8 cellular contexts compared by ENCODE assay signal in genomic region chrX:48597353-48598264, GRCh38. TPM values are rescaled to one million over a fixed set of nuclear protein-coding genes. Genes with fewer than 3 reads are reported as not detected.
DNase-seq lines count a peak whose midpoint lies in the region; ATAC-seq and TF ChIP-seq lines count a peak whose summit lies in the region.

TSS of gene WDR13 (plus strand) at chrX:48597492. CDS start at chrX:48597997, 505 bp downstream.

- H2BK15ac ChIP-seq in IMR-90 (ENCODE audit: low read depth, low read length), result no peak within 1 kb of the TSS

- no peaks in the 10 kb centered on the region for H3K27me3 ChIP-seq in IMR-90 (ENCODE audit: control insufficient read depth, insufficient read depth, low read length)

- TF ChIP-seq POLR2A in IMR-90 (IDR thresholded peaks at IDR 0.05; ENCODE audit: low read depth, low read length), result peak; percentile 65; the same call in 1 of the 2 replicates

- H2AK9ac ChIP-seq in IMR-90 (replicated peaks; ENCODE audit: low read depth, low read length, poor library complexity), result peak within 1 kb of the TSS; percentile 100

- H3K4me2 ChIP-seq in IMR-90 (ENCODE audit: low read depth, low read length) (peak within 1 kb of the TSS; percentile 93), OCI-LY7 (ENCODE audit: low read length) (peak within 1 kb of the TSS; percentile 72)

- peak within 1 kb of the TSS; percentile 89 for H4K5ac ChIP-seq in IMR-90 (ENCODE audit: low read depth, low read length)

- peak within 1 kb of the TSS; percentile 97 for H4K91ac ChIP-seq in IMR-90 (ENCODE audit: insufficient read depth, low read depth, low read length)

- H3K9me3 ChIP-seq in IMR-90 (ENCODE audit: control insufficient read depth, insufficient read depth, low read length), result no peaks in the 10 kb centered on the region
- H3K9me3 ChIP-seq in OCI-LY7 (ENCODE audit: low read length), result no peaks in the 10 kb centered on the region

- peak within 1 kb of the TSS; percentile 93 for H3K9ac ChIP-seq in IMR-90 (ENCODE audit: low read depth, low read length)

- no peaks in the 10 kb centered on the region for H3K9me1 ChIP-seq in IMR-90 (ENCODE audit: insufficient read depth, low read length)

- peaks cover 2% of the 10 kb centered on the region for H3K27me3 Mint-ChIP-seq in endothelial cell (ENCODE audit: unreplicated experiment)
- no peaks in the 10 kb centered on the region for H3K27me3 Mint-ChIP-seq in mesothelial cell of epicardium (ENCODE audit: low read depth)

- H3K36me3 ChIP-seq in IMR-90 (ENCODE audit: control insufficient read depth, insufficient read depth, low read length) (peaks cover 16% of the 10 kb centered on the region; the same call in 1 of the 2 replicates), OCI-LY7 (ENCODE audit: insufficient read depth, low read length) (peaks cover 17% of the 10 kb centered on the region; the same call in 1 of the 2 replicates)

- peaks cover 4% of the 10 kb centered on the region for H3K4me1 Mint-ChIP-seq in endothelial cell (ENCODE audit: unreplicated experiment)
- peaks cover 7% of the 10 kb centered on the region for H3K4me1 Mint-ChIP-seq in mesothelial cell of epicardium

- no peak for TF ChIP-seq RAD21 in IMR-90 (IDR thresholded peaks at IDR 0.05; ENCODE audit: low read length)

- H3K4me1 ChIP-seq in IMR-90 (ENCODE audit: control insufficient read depth, insufficient read depth, low read length) (0 out of 2 replicates have a peak, but pooled peaks cover 1% of the 10 kb centered on the region), OCI-LY7 (ENCODE audit: insufficient read depth, low read length, poor library complexity, severe bottlenecking) (peaks cover 22% of the 10 kb centered on the region)

- DNase-seq in COR-L47 (lab: John Stamatoyannopoulos, UW) (peak; percentile 85), IMR-90 (peak; percentile 93), OCI-LY7 (ENCODE audit: low spot score) (peak; percentile 89), activated T-cell treated with anti-CD3 and anti-CD28 coated beads for 1 hour (ENCODE audit: low read depth) (peak; percentile 84), endothelial cell (ENCODE audit: low spot score) (peak; percentile 82), mesothelial cell of epicardium (ENCODE audit: low spot score in 2 of 2, unreplicated experiment in 2 of 2) (peak; percentile 79 to 91)
- DNase-seq in stimulated activated CD8-positive, alpha-beta memory T cell treated with anti-CD3 and anti-CD28 coated beads, Interleukin-15, amount 100 ng/mL, for 4 hours (ENCODE audit: low read depth in 2 of 2), result peak; percentile 74 to 87

- H4K20me1 ChIP-seq in IMR-90 (ENCODE audit: insufficient read depth, low read length) (no peaks in the 10 kb centered on the region), OCI-LY7 (ENCODE audit: insufficient read depth, low read length) (no peaks in the 10 kb centered on the region)

- peak within 1 kb of the TSS; percentile 93 for H3K23ac ChIP-seq in IMR-90 (ENCODE audit: low read depth, low read length)

- ATAC-seq in GM21390 (IDR thresholded peaks at IDR 0.05; ENCODE audit: unreplicated experiment), result peak; percentile 78
- peak; percentile 93 for ATAC-seq in IMR-90 (ENCODE audit: low read depth)

- peak within 1 kb of the TSS; percentile 96 for H2AFZ ChIP-seq in IMR-90 (replicated peaks; ENCODE audit: low read length, poor library complexity)
- peak within 1 kb of the TSS; percentile 16; the same call in 1 of the 2 replicates for H2AFZ ChIP-seq in OCI-LY7 (ENCODE audit: low read length)

- H3K4me3 Mint-ChIP-seq in endothelial cell (ENCODE audit: unreplicated experiment) (peak within 1 kb of the TSS; percentile 97), mesothelial cell of epicardium (peak within 1 kb of the TSS; percentile 94)

- H2AK5ac ChIP-seq in IMR-90 (ENCODE audit: low read depth, low read length), result peak within 1 kb of the TSS; percentile 97

- peak within 1 kb of the TSS; percentile 75 to 99 for H4K8ac ChIP-seq in IMR-90 (ENCODE audit: low read depth in 2 of 2, low read length in 2 of 2)

- H3K79me1 ChIP-seq in IMR-90 (ENCODE audit: low read depth in 1 of 2, low read length in 2 of 2), result peaks cover 3 to 10% of the 10 kb centered on the region in 2 experiments; a peak in 2 of 4 replicates

- H2BK120ac ChIP-seq in IMR-90 (ENCODE audit: low read depth, low read length), result peak within 1 kb of the TSS; percentile 91

- 39% methylated on average over 27 of the region's 62 CpGs; no CpG with 5 or more reads in 1 of the 2 experiments for WGBS in IMR-90 (ENCODE audit: extremely low coverage in 2 of 2, insufficient read length in 1 of 2), 2 experiments

- H2BK20ac ChIP-seq in IMR-90 (ENCODE audit: low read depth, low read length), result peak within 1 kb of the TSS; percentile 39; the same call in 1 of the 2 replicates

- peak within 1 kb of the TSS; percentile 99 for H3K27ac Mint-ChIP-seq in endothelial cell (ENCODE audit: unreplicated experiment)
- peak within 1 kb of the TSS; percentile 99 for H3K27ac Mint-ChIP-seq in mesothelial cell of epicardium

- intact Hi-C loops in IMR-90 (cut with micrococcal nuclease) (no loop called here), OCI-LY7 (cut with micrococcal nuclease; ENCODE audit: unreplicated experiment) (loop anchor here (2.0 kb wide), 1 partner anchor 123 kb away; no protein-coding TSS in a partner anchor)

- peak within 1 kb of the TSS; percentile 100 for H2BK5ac ChIP-seq in IMR-90 (ENCODE audit: low read depth, low read length, poor library complexity, severe bottlenecking)

- H3K36me3 Mint-ChIP-seq in endothelial cell (ENCODE audit: low read depth, unreplicated experiment) (peaks cover 6% of the 10 kb centered on the region), mesothelial cell of epicardium (peaks cover 2% of the 10 kb centered on the region)

- BruUV-seq in IMR-90 (replicated peaks; lab: Mats Ljungman, UMichigan) (no TSS peak), OCI-LY7 (replicated peaks; lab: Mats Ljungman, UMichigan) (no TSS peak)

- no peaks in the 10 kb centered on the region for H3K79me2 ChIP-seq in OCI-LY7 (ENCODE audit: insufficient read depth, low read depth, low read length)

- peak within 1 kb of the TSS; percentile 78 for H3K18ac ChIP-seq in IMR-90 (ENCODE audit: low read depth, low read length)

- dilution Hi-C loops in IMR-90 (cut with HindIII; ENCODE audit: low sequenced_read_pairs, unreplicated experiment), result no loop called here

- TF ChIP-seq CTCF in IMR-90 (conservative IDR thresholded peaks at IDR 0.05; ENCODE audit: low read depth, low read length), result no peak
- TF ChIP-seq CTCF in OCI-LY7 (conservative IDR thresholded peaks at IDR 0.05; ENCODE audit: low read length), result no peak
- no peak for TF ChIP-seq CTCF in endothelial cell (IDR thresholded peaks at IDR 0.05; ENCODE audit: unreplicated experiment)
- no peak for TF ChIP-seq CTCF in mesothelial cell of epicardium (IDR thresholded peaks at IDR 0.05; ENCODE audit: unreplicated experiment)

- in situ Hi-C loops in IMR-90 (cut with MboI; ENCODE audit: low sequenced_read_pairs), result no loop called here

- peak within 1 kb of the TSS; percentile 91 for H3K56ac ChIP-seq in IMR-90 (ENCODE audit: extremely low read depth, insufficient read depth, low read length)

- CTCF ChIA-PET in IMR-90 (lab: Yijun Ruan, JAX) (interaction anchor here (0.6 kb wide), 3 partner anchors 24 to 910 kb away, joined by 3 to 10 read pairs (median 9); no protein-coding TSS in a partner anchor), OCI-LY7 (lab: Charles Lee; ENCODE audit: unreplicated experiment) (no interaction called here)

- H3K27ac ChIP-seq in IMR-90 (ENCODE audit: insufficient read depth, low read length) (peak within 1 kb of the TSS; percentile 99), OCI-LY7 (ENCODE audit: low read depth, low read length, poor library complexity, severe bottlenecking) (peak within 1 kb of the TSS; percentile 71)

- POLR2A ChIA-PET in IMR-90 (lab: Charles Lee; ENCODE audit: unreplicated experiment) (interaction anchor here (0.5 kb wide), 1 partner anchor 138 kb away, joined by 3 read pairs; no protein-coding TSS in a partner anchor), OCI-LY7 (lab: Charles Lee) (no interaction called here)

- peak within 1 kb of the TSS; percentile 62 for H3K4me3 ChIP-seq in IMR-90 (ENCODE audit: insufficient read depth, low read depth, low read length)
- H3K4me3 ChIP-seq in OCI-LY7 (ENCODE audit: low read depth, low read length, poor library complexity, severe bottlenecking), result peak within 1 kb of the TSS; percentile 79

- H3K9me3 Mint-ChIP-seq in endothelial cell (ENCODE audit: unreplicated experiment), result no peaks in the 10 kb centered on the region
- peaks cover 3% of the 10 kb centered on the region for H3K9me3 Mint-ChIP-seq in mesothelial cell of epicardium

- H3K4ac ChIP-seq in IMR-90 (ENCODE audit: low read depth, low read length), result peak within 1 kb of the TSS; percentile 100

- peak within 1 kb of the TSS; percentile 100 for H3K14ac ChIP-seq in IMR-90 (replicated peaks; ENCODE audit: low read depth, low read length)

- H3K9me2 ChIP-seq in OCI-LY7 (ENCODE audit: insufficient read depth, low read length), result no peaks in the 10 kb centered on the region

TF ChIP-seq in IMR-90, 13 proteins besides CTCF, POLR2A, EP300 and RAD21 (continues in another document):
- no peak; the same call in 1 of the 2 replicates for TF ChIP-seq MAZ (IDR thresholded peaks at IDR 0.05; ENCODE audit: borderline replicate concordance, low read depth, low read length)
- no peak for TF ChIP-seq NFE2L2 (IDR thresholded peaks at IDR 0.05; ENCODE audit: low read depth, low read length)
- TF ChIP-seq MXI1 (IDR thresholded peaks at IDR 0.05; ENCODE audit: borderline replicate concordance, low read depth, low read length), result no peak
- TF ChIP-seq ELK1 (IDR thresholded peaks at IDR 0.05; ENCODE audit: borderline replicate concordance, low read depth, low read length), result no peak
- no peak for TF ChIP-seq CEBPB (IDR thresholded peaks at IDR 0.05; ENCODE audit: low read depth, low read length)
- no peak for TF ChIP-seq FOS (IDR thresholded peaks at IDR 0.05; ENCODE audit: low read depth, low read length)
- TF ChIP-seq SMC3 (IDR thresholded peaks at IDR 0.05; ENCODE audit: low read depth, low read length), result no peak

RNA-seq across cellular contexts. Expression of gene WDR13, which starts in this region (rescaled TPM):
- total RNA-seq in IMR-90 (2012; rRNA removed) (60.8 and 62.7 TPM in 2 replicates), OCI-LY7 (2022) (40.3 and 58.5 TPM in 2 replicates), endothelial cell (ENCODE audit: unreplicated experiment) (73.8 TPM), mesothelial cell of epicardium (85.8 to 98.6 TPM (median 88.8 TPM) in 3 replicates)
- polyA plus RNA-seq in IMR-90 (2012; rRNA removed), result 151 and 153 TPM in 2 replicates
- 51.4 and 124 TPM in 2 replicates for polyA plus RNA-seq in IMR-90 (2012; cell fraction: cytosol; rRNA removed)
- 177 and 490 TPM in 2 replicates for polyA plus RNA-seq in IMR-90 (2012; cell fraction: nucleus; rRNA removed; ENCODE audit: low replicate concordance)
- total RNA-seq in OCI-LY7 (2014; rRNA removed; shearing (Covaris generic)), result 46.7 and 55.6 TPM in 2 replicates

Comparison
In these comparisons a context has a peak if more than half of its experiments do, and no peak if none do; other contexts are left out.
1. Peak in every context shown above with its lines: DNase-seq, ATAC-seq, H3K4me3 ChIP-seq and H3K27ac ChIP-seq.